In genomic region chr3:136141891-136142290, GRCh38 we compare ENCODE assay signal across 14 cellular contexts. TPM values are rescaled to one million over a fixed set of nuclear protein-coding genes. Genes with fewer than 3 reads are reported as not detected.
DNase-seq lines count a peak whose midpoint lies in the region; FAIRE-seq and TF ChIP-seq lines count a peak whose summit lies in the region.
"Had no signal": no experiment of that assay in that cellular context is flagged by ENCODE, and none has a peak within 500 bp of the region (broad histone marks: within the 10 kb centered on the region; RNA-seq: fewer than 3 reads in every experiment).

No MANE protein-coding gene starts in this region.

- H3K27ac Mint-ChIP-seq in CD4-positive, alpha-beta memory T cell = peak overlapping the region in 4 of 7 donors; percentile 0 to 33 (median 28)
- no peak overlapping the region for H3K27ac Mint-ChIP-seq in endothelial cell (ENCODE audit: unreplicated experiment)

- WGBS in adrenal gland, 4 donors = 89 to 93% (median 91%) methylated on average over 4 of the region's 4 CpGs

- no peak for FAIRE-seq in endothelial cell of umbilical vein (lab: Jason Lieb, UNC)
- FAIRE-seq: K562 had no signal

- intact Hi-C loops in CD4-positive, alpha-beta memory T cell (cut with micrococcal nuclease) = loop anchor here (5.0 kb wide), 1 partner anchor 110 kb away; the partner anchor contains the start of gene PCCB
- intact Hi-C loops in endothelial cell of umbilical vein (cut with micrococcal nuclease) = loop anchor here (1.0 to 5.0 kb wide), 3 partner anchors 53 to 610 kb away; partner anchors contain the start of genes PCCB and STAG1
- intact Hi-C loops in adrenal gland (cut with DNase I) = no loop called here

- no peak overlapping the region for H3K27ac ChIP-seq in CD4-positive, alpha-beta memory T cell (ENCODE audit: low read depth, low read length)
- H3K27ac ChIP-seq in endothelial cell of umbilical vein (ENCODE audit: insufficient read depth, low read depth, low read length) (peak overlapping the region; percentile 81), osteoblast (ENCODE audit: low read depth, low read length) (peak overlapping the region; percentile 89), adrenal gland (peak overlapping the region in 1 of 5 donors; percentile 6)

- no peaks in the 10 kb centered on the region for H4K20me1 ChIP-seq in endothelial cell of umbilical vein (replicated peaks; ENCODE audit: control insufficient read depth, extremely low read depth, insufficient read depth, low read length)
- H4K20me1 ChIP-seq in osteoblast (ENCODE audit: insufficient read depth, low read length) = no peaks in the 10 kb centered on the region

- H3K79me2 ChIP-seq in endothelial cell of umbilical vein (ENCODE audit: control insufficient read depth, insufficient read depth, low read length) (peaks cover 2% of the 10 kb centered on the region), osteoblast (ENCODE audit: insufficient read depth, low read length) (peaks cover 22% of the 10 kb centered on the region)

- H3K4me2 ChIP-seq in endothelial cell of umbilical vein (ENCODE audit: insufficient read depth, low read length) (no peak overlapping the region), osteoblast (ENCODE audit: insufficient read depth, low read length) (peak overlapping the region; percentile 44)

- dilution Hi-C loops in endothelial cell of umbilical vein (cut with MboI; ENCODE audit: extremely low pct_ligation_motif_present, low sequenced_read_pairs) = no loop called here

- TF ChIP-seq CTCF in endothelial cell of umbilical vein (IDR thresholded peaks at IDR 0.05; ENCODE audit: extremely low read depth in 1 of 2, insufficient read depth in 1 of 2, low read depth in 1 of 2, low read length in 2 of 2) (no peak), osteoblast (IDR thresholded peaks at IDR 0.05; ENCODE audit: extremely low read depth, low read depth, low read length) (no peak), endothelial cell (IDR thresholded peaks at IDR 0.05; ENCODE audit: unreplicated experiment) (no peak), adrenal gland (IDR thresholded peaks at IDR 0.05) (no peak)

- no peak overlapping the region for H3K4me3 ChIP-seq in CD4-positive, alpha-beta memory T cell (ENCODE audit: low read length in 2 of 2)
- H3K4me3 ChIP-seq in endothelial cell of umbilical vein (replicated peaks in 1 of 3; ENCODE audit: insufficient read depth in 1 of 3, low read depth in 1 of 3, low read length in 3 of 3) = no peak overlapping the region
- no peak overlapping the region for H3K4me3 ChIP-seq in osteoblast (ENCODE audit: insufficient read depth, low read length)
- H3K4me3 ChIP-seq in adrenal gland = no peak overlapping the region
- H3K4me3 ChIP-seq: K562, tibial artery had no signal

- H3K27me3 Mint-ChIP-seq in CD4-positive, alpha-beta memory T cell = no peaks in the 10 kb centered on the region
- H3K27me3 Mint-ChIP-seq in endothelial cell (ENCODE audit: unreplicated experiment) = no peaks in the 10 kb centered on the region

- H3K36me3 Mint-ChIP-seq in CD4-positive, alpha-beta memory T cell = peaks cover 0 to 2% of the 10 kb centered on the region in 2 donors
- H3K36me3 Mint-ChIP-seq in endothelial cell (ENCODE audit: low read depth, unreplicated experiment) = peaks cover 5% of the 10 kb centered on the region

- H3K36me3 ChIP-seq in CD4-positive, alpha-beta memory T cell (ENCODE audit: insufficient read depth, low read length) = no peaks in the 10 kb centered on the region
- peaks cover 0 to 2% of the 10 kb centered on the region in 2 experiments for H3K36me3 ChIP-seq in endothelial cell of umbilical vein (ENCODE audit: control insufficient read depth in 2 of 2, extremely low read depth in 1 of 2, insufficient read depth in 2 of 2, low read length in 2 of 2)
- H3K36me3 ChIP-seq in osteoblast (ENCODE audit: insufficient read depth, low read length) = peaks cover 9% of the 10 kb centered on the region
- H3K36me3 ChIP-seq in adrenal gland (replicated peaks in 1 of 2) = no peaks in the 10 kb centered on the region

- peaks cover under 1 to 12% (median 10%) of the 10 kb centered on the region in 4 donors for H3K4me1 Mint-ChIP-seq in CD4-positive, alpha-beta memory T cell
- H3K4me1 Mint-ChIP-seq in endothelial cell (ENCODE audit: unreplicated experiment) = peaks cover 2% of the 10 kb centered on the region

- H2AFZ ChIP-seq in endothelial cell of umbilical vein (ENCODE audit: low read depth, low read length) = no peak overlapping the region
- no peak overlapping the region for H2AFZ ChIP-seq in osteoblast (ENCODE audit: low read length)

- no peaks in the 10 kb centered on the region for H3K27me3 ChIP-seq in CD4-positive, alpha-beta memory T cell (ENCODE audit: insufficient read depth, low read length)
- no peaks in the 10 kb centered on the region for H3K27me3 ChIP-seq in endothelial cell of umbilical vein (ENCODE audit: control insufficient read depth in 2 of 2, insufficient read depth in 2 of 2, low read length in 2 of 2)
- no peaks in the 10 kb centered on the region for H3K27me3 ChIP-seq in osteoblast (ENCODE audit: insufficient read depth, low read length)
- H3K27me3 ChIP-seq in adrenal gland = no peaks in the 10 kb centered on the region
- H3K27me3 ChIP-seq: tibial artery had no signal

- no peaks in the 10 kb centered on the region for H3K4me1 ChIP-seq in CD4-positive, alpha-beta memory T cell (ENCODE audit: insufficient read depth, low read length)
- H3K4me1 ChIP-seq in endothelial cell of umbilical vein (ENCODE audit: control insufficient read depth, extremely low read depth, insufficient read depth, low read length) (peaks cover 18% of the 10 kb centered on the region), osteoblast (ENCODE audit: insufficient read depth, low read length) (peaks cover 22% of the 10 kb centered on the region), adrenal gland (replicated peaks in 1 of 2) (peaks cover 2 to 15% of the 10 kb centered on the region in 2 donors)

- H3K9me3 Mint-ChIP-seq in CD4-positive, alpha-beta memory T cell = no peaks in the 10 kb centered on the region
- H3K9me3 Mint-ChIP-seq in endothelial cell (ENCODE audit: unreplicated experiment) = no peaks in the 10 kb centered on the region
- H3K9me3 Mint-ChIP-seq: neural crest cell had no signal

- no TSS peak for BruUV-seq in endothelial cell of umbilical vein (replicated peaks; lab: Mats Ljungman, UMichigan)

- CTCF ChIA-PET in CD4-positive, alpha-beta memory T cell (lab: Charles Lee; ENCODE audit: partially characterized antibody) = no interaction called here
- CTCF ChIA-PET in endothelial cell of umbilical vein (lab: Charles Lee) = interaction anchor here (0.8 to 1.2 kb wide), 2 partner anchors 9 to 249 kb away, joined by 3 read pairs; no protein-coding TSS in a partner anchor

- H3K9me3 ChIP-seq in CD4-positive, alpha-beta memory T cell (ENCODE audit: control insufficient read depth in 1 of 2, low read length in 2 of 2) = no peaks in the 10 kb centered on the region
- H3K9me3 ChIP-seq in endothelial cell of umbilical vein (replicated peaks; ENCODE audit: control insufficient read depth, insufficient read depth, low read length) (no peaks in the 10 kb centered on the region), osteoblast (ENCODE audit: low read depth, low read length) (no peaks in the 10 kb centered on the region), adrenal gland (replicated peaks in 1 of 3) (no peaks in the 10 kb centered on the region)
- H3K9me3 ChIP-seq: tibial artery had no signal

- H3K9me1 ChIP-seq in endothelial cell of umbilical vein (replicated peaks; ENCODE audit: control insufficient read depth, extremely low read depth, insufficient read depth, low read length) = no peaks in the 10 kb centered on the region

- TF ChIP-seq POLR2A in endothelial cell of umbilical vein (IDR thresholded peaks at IDR 0.05; ENCODE audit: low read depth, low read length) (no peak), adrenal gland (IDR thresholded peaks at IDR 0.05) (no peak)

- no peak overlapping the region for H3K9ac ChIP-seq in endothelial cell of umbilical vein (replicated peaks; ENCODE audit: extremely low read depth, insufficient read depth, low read length)

- H3K4me3 Mint-ChIP-seq in CD4-positive, alpha-beta memory T cell = no peak overlapping the region
- no peak overlapping the region for H3K4me3 Mint-ChIP-seq in endothelial cell (ENCODE audit: unreplicated experiment)
- H3K4me3 Mint-ChIP-seq: neural crest cell had no signal

- DNase-seq in CD4-positive, alpha-beta memory T cell = no peak
- DNase-seq in M059J (ENCODE audit: low read depth) (peak; percentile 75), endothelial cell of umbilical vein (ENCODE audit: low read depth, low spot score) (no peak), osteoblast (ENCODE audit: insufficient read length, low spot score, missing footprints) (no peak), endothelial cell (ENCODE audit: low spot score) (no peak), adrenal gland (no peak), NCI-H748 treated with DMSO at 0.1 percent for 48 hours (lab: John Stamatoyannopoulos, UW) (no peak)
- DNase-seq in activated CD4-positive, CD25-positive, alpha-beta regulatory T cell treated with anti-CD3 and anti-CD28 coated beads, Interleukin-2, amount 50 U/mL, for 72 hours = no peak
- DNase-seq: cortex of kidney, DMS 273 treated with DMSO at 0.1 percent for 48 hours, hypothalamus, tibial artery had no signal

- POLR2A ChIA-PET in CD4-positive, alpha-beta memory T cell (lab: Charles Lee; ENCODE audit: partially characterized antibody) = interaction anchor here (1.0 kb wide), 1 partner anchor 55 kb away, joined by 3 read pairs; the partner anchor contains the start of gene MSL2
- POLR2A ChIA-PET in endothelial cell of umbilical vein (lab: Charles Lee) = no interaction called here

TF ChIP-seq in endothelial cell of umbilical vein, 7 proteins besides CTCF, POLR2A, EP300 and RAD21 (continues in another document):
- TF ChIP-seq EZH2 (IDR thresholded peaks at IDR 0.05; ENCODE audit: borderline replicate concordance, low read depth, low read length, severe bottlenecking) = no peak
- TF ChIP-seq GATA2 (IDR thresholded peaks at IDR 0.05; ENCODE audit: insufficient read depth, insufficient read length, low read depth, low read length) = no peak

RNA-seq across cellular contexts. Expression of gene MSL2, which starts 54.2 kb away (rescaled TPM):
- 100 to 1,000 TPM in 1 of 2 experiments, 10 to 100 TPM in 1; 98.6 to 103 TPM for total RNA-seq in CD4-positive, alpha-beta memory T cell
- 10 to 100 TPM; 36.3 to 41.1 TPM for polyA plus RNA-seq in CD4-positive, alpha-beta memory T cell
- total RNA-seq in M059J (2014; rRNA removed; shearing (Covaris generic)) = 17.5 and 19.2 TPM in 2 replicates
- total RNA-seq in endothelial cell of umbilical vein (21.9 and 23.7 TPM in 2 replicates), osteoblast (18.5 and 19.2 TPM in 2 replicates), endothelial cell (ENCODE audit: unreplicated experiment) (44.7 TPM), adrenal gland (10 to 100 TPM; 17.2 to 36.0 (median 26.5) TPM)
- polyA plus RNA-seq in endothelial cell of umbilical vein (4.3 and 6.7 TPM in 2 replicates), adrenal gland (10 to 100 TPM in 1 of 3 donors, 1 to 10 TPM in 2; 4.0 to 18.7 (median 6.0) TPM)
- 4.5 and 5.7 TPM in 2 replicates for polyA plus RNA-seq in endothelial cell of umbilical vein (2011; cell fraction: cytosol; rRNA removed)
- 5.0 and 8.0 TPM in 2 replicates for polyA plus RNA-seq in endothelial cell of umbilical vein (2011; cell fraction: nucleus; rRNA removed)
- 8.4 and 14.1 TPM in 2 replicates for polyA plus RNA-seq in endothelial cell of umbilical vein (2012)
- polyA minus RNA-seq in endothelial cell of umbilical vein = 14.3 and 17.7 TPM in 2 replicates
- 12.2 TPM for polyA minus RNA-seq in endothelial cell of umbilical vein (2011; cell fraction: cytosol; rRNA and poly(A)+ RNA removed)
- polyA minus RNA-seq in endothelial cell of umbilical vein (2011; cell fraction: nucleus; rRNA and poly(A)+ RNA removed) = 14.3 and 17.6 TPM in 2 replicates

Comparison
In these comparisons a context has a peak if more than half of its experiments do, and no peak if none do; other contexts are left out.
1. intact Hi-C loops: an anchor here in CD4-positive, alpha-beta memory T cell (5.0 kb wide) and endothelial cell of umbilical vein (1.0 to 5.0 kb wide); none called in adrenal gland.